ENCODE assay signal across 15 cellular contexts in genomic region chr15:42421376-42421775, GRCh38.
DNase-seq lines count a peak whose midpoint lies in the region; ATAC-seq and TF ChIP-seq lines count a peak whose summit lies in the region.
"Had no signal": no experiment of that assay in that cellular context is flagged by ENCODE, and none has a peak within 500 bp of the region (broad histone marks: within the 10 kb centered on the region; RNA-seq: fewer than 3 reads in every experiment).

No MANE protein-coding gene starts in this region.

- POLR2A ChIA-PET in naive thymus-derived CD8-positive, alpha-beta T cell (lab: Charles Lee) = no interaction called here

- no peak for DNase-seq in activated T-cell treated with anti-CD3 and anti-CD28 coated beads, Interleukin-2, amount 50 U/mL, for 72 hours
- no peak for DNase-seq in activated T-cell treated with anti-CD3 and anti-CD28 coated beads, Interleukin-2, amount 50 U/mL, for 48 hours
- DNase-seq in ascending aorta (ENCODE audit: low spot score in 2 of 2) (no peak), memory B cell (ENCODE audit: low spot score in 2 of 2) (no peak), dermis blood vessel endothelial cell (no peak), ACHN (no peak)
- no peak for DNase-seq in stimulated activated naive B cell treated with anti-CD40 and anti-IgM and Interleukin-4, amounts not matched to agents 10 μg/mL and 1 μg/mL and 100 μg/mL, for 72 hours
- DNase-seq in naive thymus-derived CD8-positive, alpha-beta T cell = no peak
- DNase-seq: 8988T; CD4-positive, CD25-positive, alpha-beta regulatory T cell; DMS53; GF-D8; GM23248 had no signal

- peaks cover 2 to 15% of the 10 kb centered on the region in 2 donors for H3K36me3 Mint-ChIP-seq in activated T-cell treated with anti-CD3 and anti-CD28 coated beads, Interleukin-2, amount 50 U/mL, for 72 hours (ENCODE audit: insufficient read depth in 2 of 2)
- peaks cover 39% of the 10 kb centered on the region for H3K36me3 Mint-ChIP-seq in memory B cell
- peaks cover 40 to 55% of the 10 kb centered on the region in 2 donors for H3K36me3 Mint-ChIP-seq in stimulated activated naive B cell treated with anti-CD40 and anti-IgM and Interleukin-4, amounts not matched to agents 10 μg/mL and 1 μg/mL and 100 μg/mL, for 72 hours
- H3K36me3 Mint-ChIP-seq in naive thymus-derived CD8-positive, alpha-beta T cell = peaks cover 0 to 91% (median 29%) of the 10 kb centered on the region in 3 donors

- in situ Hi-C loops in ACHN (cut with HindIII; ENCODE audit: low pct_ligation_motif_present, low pct_unique_long_range_greater_than_20kb, low sequenced_read_pairs) = no loop called here

- H3K9me3 ChIP-seq in ascending aorta = no peaks in the 10 kb centered on the region
- H3K9me3 ChIP-seq: BLaER1 treated with 17β-estradiol and CSF1 and Interleukin-3, amounts not matched to agents 10 nM and 100 nM had no signal

- H3K27ac Mint-ChIP-seq in activated T-cell treated with anti-CD3 and anti-CD28 coated beads, Interleukin-2, amount 50 U/mL, for 72 hours = peak overlapping the region; percentile 8
- peak overlapping the region; percentile 2 for H3K27ac Mint-ChIP-seq in memory B cell
- peak overlapping the region; percentile 31 for H3K27ac Mint-ChIP-seq in stimulated activated naive B cell treated with anti-CD40 and anti-IgM and Interleukin-4, amounts not matched to agents 10 μg/mL and 1 μg/mL and 100 μg/mL, for 72 hours
- peak overlapping the region in 1 of 10 donors; percentile 33 for H3K27ac Mint-ChIP-seq in naive thymus-derived CD8-positive, alpha-beta T cell

- intact Hi-C loops in ascending aorta (cut with DNase I) = no loop called here

- no peaks in the 10 kb centered on the region for H3K4me1 Mint-ChIP-seq in activated T-cell treated with anti-CD3 and anti-CD28 coated beads, Interleukin-2, amount 50 U/mL, for 72 hours (ENCODE audit: low read depth)
- H3K4me1 Mint-ChIP-seq in memory B cell = no peaks in the 10 kb centered on the region
- no peaks in the 10 kb centered on the region for H3K4me1 Mint-ChIP-seq in stimulated activated naive B cell treated with anti-CD40 and anti-IgM and Interleukin-4, amounts not matched to agents 10 μg/mL and 1 μg/mL and 100 μg/mL, for 72 hours
- H3K4me1 Mint-ChIP-seq in naive thymus-derived CD8-positive, alpha-beta T cell = no peaks in the 10 kb centered on the region
- H3K4me1 Mint-ChIP-seq: CD4-positive, CD25-positive, alpha-beta regulatory T cell had no signal

- H3K36me3 ChIP-seq in ascending aorta = peaks cover 54 to 82% of the 10 kb centered on the region in 2 donors

- H3K27ac ChIP-seq in ascending aorta = peak overlapping the region; percentile 54 to 69
- H3K27ac ChIP-seq: BLaER1 treated with 17β-estradiol and CSF1 and Interleukin-3, amounts not matched to agents 10 nM and 100 nM; GM23248 had no signal

- no peaks in the 10 kb centered on the region for H3K9me3 Mint-ChIP-seq in activated T-cell treated with anti-CD3 and anti-CD28 coated beads, Interleukin-2, amount 50 U/mL, for 72 hours
- no peaks in the 10 kb centered on the region for H3K9me3 Mint-ChIP-seq in memory B cell
- H3K9me3 Mint-ChIP-seq in stimulated activated naive B cell treated with anti-CD40 and anti-IgM and Interleukin-4, amounts not matched to agents 10 μg/mL and 1 μg/mL and 100 μg/mL, for 72 hours = no peaks in the 10 kb centered on the region
- H3K9me3 Mint-ChIP-seq in naive thymus-derived CD8-positive, alpha-beta T cell = no peaks in the 10 kb centered on the region
- H3K9me3 Mint-ChIP-seq: CD4-positive, CD25-positive, alpha-beta regulatory T cell had no signal

- H3K27me3 Mint-ChIP-seq in activated T-cell treated with anti-CD3 and anti-CD28 coated beads, Interleukin-2, amount 50 U/mL, for 72 hours (ENCODE audit: low read depth) = no peaks in the 10 kb centered on the region
- H3K27me3 Mint-ChIP-seq in memory B cell = no peaks in the 10 kb centered on the region
- H3K27me3 Mint-ChIP-seq in stimulated activated naive B cell treated with anti-CD40 and anti-IgM and Interleukin-4, amounts not matched to agents 10 μg/mL and 1 μg/mL and 100 μg/mL, for 72 hours = no peaks in the 10 kb centered on the region
- no peaks in the 10 kb centered on the region for H3K27me3 Mint-ChIP-seq in naive thymus-derived CD8-positive, alpha-beta T cell
- H3K27me3 Mint-ChIP-seq: CD4-positive, CD25-positive, alpha-beta regulatory T cell had no signal

- TF ChIP-seq CTCF in ascending aorta (IDR thresholded peaks at IDR 0.05) = no peak

- peaks cover 0 to 3% of the 10 kb centered on the region in 2 donors for H3K4me1 ChIP-seq in ascending aorta
- H3K4me1 ChIP-seq: BLaER1 treated with 17β-estradiol and CSF1 and Interleukin-3, amounts not matched to agents 10 nM and 100 nM had no signal

- no peak overlapping the region for H3K4me3 Mint-ChIP-seq in activated T-cell treated with anti-CD3 and anti-CD28 coated beads, Interleukin-2, amount 50 U/mL, for 72 hours
- H3K4me3 Mint-ChIP-seq in memory B cell = no peak overlapping the region
- H3K4me3 Mint-ChIP-seq in stimulated activated naive B cell treated with anti-CD40 and anti-IgM and Interleukin-4, amounts not matched to agents 10 μg/mL and 1 μg/mL and 100 μg/mL, for 72 hours = no peak overlapping the region
- no peak overlapping the region for H3K4me3 Mint-ChIP-seq in naive thymus-derived CD8-positive, alpha-beta T cell
- H3K4me3 Mint-ChIP-seq: CD4-positive, CD25-positive, alpha-beta regulatory T cell had no signal

- no peak overlapping the region for H3K4me3 ChIP-seq in ascending aorta
- H3K4me3 ChIP-seq: BLaER1 treated with 17β-estradiol and CSF1 and Interleukin-3, amounts not matched to agents 10 nM and 100 nM; GM23248 had no signal

- no peak for ATAC-seq in activated T-cell treated with anti-CD3 and anti-CD28 coated beads, Interleukin-2, amount 50 U/mL, for 72 hours (replicated peaks in 1 of 2)
- no peak for ATAC-seq in memory B cell (ENCODE audit: low read depth)
- ATAC-seq in stimulated activated naive B cell treated with anti-CD40 and anti-IgM and Interleukin-4, amounts not matched to agents 10 μg/mL and 1 μg/mL and 100 μg/mL, for 72 hours (replicated peaks) = no peak
- ATAC-seq in naive thymus-derived CD8-positive, alpha-beta T cell = no peak
- ATAC-seq: HCT116 had no signal

- H3K27me3 ChIP-seq in ascending aorta = no peaks in the 10 kb centered on the region
- H3K27me3 ChIP-seq: BLaER1 treated with 17β-estradiol and CSF1 and Interleukin-3, amounts not matched to agents 10 nM and 100 nM had no signal
